ENCODE assay signal across 8 cellular contexts in the genomic region with DNA sequence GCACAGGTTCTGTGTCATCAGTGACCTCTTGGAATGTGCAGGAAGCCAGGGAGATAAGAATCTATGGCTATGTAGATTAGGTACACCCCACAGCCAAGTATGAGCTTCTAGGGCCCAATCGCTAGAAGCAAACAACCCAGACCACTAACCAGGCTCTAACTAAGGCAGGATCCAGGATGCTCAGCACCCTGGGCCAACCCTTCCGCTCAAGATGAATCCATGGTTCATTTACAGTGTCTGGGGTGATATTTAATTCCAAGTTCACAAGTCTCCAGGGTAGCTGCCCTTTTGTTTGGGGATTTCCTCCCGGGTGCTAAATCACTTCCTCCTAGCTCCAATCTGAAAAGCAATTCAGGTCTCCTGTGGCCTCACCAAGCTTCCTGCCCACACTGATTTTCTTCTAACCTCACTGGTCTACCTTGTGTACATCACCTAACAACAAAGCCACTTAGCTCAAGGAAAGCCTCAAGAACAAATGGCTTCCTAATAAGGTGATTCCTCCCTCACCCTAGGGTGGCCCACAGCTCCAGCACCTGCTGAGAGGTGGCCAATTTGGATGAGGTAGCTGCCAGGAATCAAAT. TPM values are rescaled to one million over a fixed set of nuclear protein-coding genes. Genes with fewer than 3 reads are reported as not detected.
A peak's percentile ranks its signal among the peaks of the same experiment; 100 is the strongest.
DNase-seq lines count a peak whose midpoint lies in the region; ATAC-seq, FAIRE-seq and TF ChIP-seq lines count a peak whose summit lies in the region.

No MANE protein-coding gene starts in this region.

- no peak for TF ChIP-seq CTCF in GM20000 (IDR thresholded peaks at IDR 0.05; ENCODE audit: extremely low read depth, missing control alignments)

- H3K9me3 ChIP-seq in esophagus (ENCODE audit: control insufficient read depth in 2 of 2, insufficient read depth in 1 of 2, low read depth in 1 of 2, low read length in 1 of 2) (no peaks in the 10 kb centered on the region), small intestine (ENCODE audit: control insufficient read depth, low read depth) (no peaks in the 10 kb centered on the region)

- H3K27me3 ChIP-seq in esophagus (ENCODE audit: control insufficient read depth in 1 of 2, insufficient read depth in 2 of 2, low read length in 2 of 2) (no peaks in the 10 kb centered on the region), small intestine (ENCODE audit: control insufficient read depth in 2 of 2, insufficient read depth in 2 of 2, low read length in 2 of 2) (no peaks in the 10 kb centered on the region)

- H3K36me3 ChIP-seq in esophagus (ENCODE audit: control insufficient read depth in 2 of 2, insufficient read depth in 2 of 2, low read length in 1 of 2), result no peaks in the 10 kb centered on the region
- no peaks in the 10 kb centered on the region for H3K36me3 ChIP-seq in small intestine (ENCODE audit: control insufficient read depth in 2 of 2, insufficient read depth in 2 of 2, low read length in 2 of 2)

- no peak for FAIRE-seq in small intestine (lab: Jason Lieb, UNC)

- WGBS in esophagus, 2 donors, result 61 to 68% methylated on average over 3 of the region's 3 CpGs
- WGBS in small intestine, 3 donors, result 51 to 72% (median 71%) methylated on average over 3 of the region's 3 CpGs

- peak; percentile 69 for DNase-seq in GM20000 (ENCODE audit: low spot score)
- peak in 3 of 5 experiments; percentile 40 to 90 (median 69) for DNase-seq in T-helper 2 cell
- peak; percentile 22 for DNase-seq in small intestine
- DNase-seq in G401 (ENCODE audit: low spot score), result no peak
- DNase-seq in HUDEP-2 (lab: John Stamatoyannopoulos, UW; ENCODE audit: unreplicated experiment in 76 of 76), result no peak
- DNase-seq in SKM-1 (lab: John Stamatoyannopoulos, UW; ENCODE audit: unreplicated experiment), result no peak

- ATAC-seq in HG02852 (IDR thresholded peaks at IDR 0.05; ENCODE audit: unreplicated experiment), result no peak

- peak overlapping the region; percentile 32 to 57 for H3K27ac ChIP-seq in esophagus (ENCODE audit: low read depth in 2 of 2, low read length in 1 of 2)
- peak overlapping the region in 1 of 2 donors; percentile 77 for H3K27ac ChIP-seq in small intestine (ENCODE audit: low read depth in 1 of 2, low read length in 1 of 2)

- in situ Hi-C loops in G401 (cut with HindIII; ENCODE audit: low sequenced_read_pairs), result no loop called here

- H3K4me1 ChIP-seq in esophagus (ENCODE audit: control insufficient read depth in 2 of 2, insufficient read depth in 2 of 2, low read length in 1 of 2), result peaks cover 0 to 4% of the 10 kb centered on the region in 2 donors
- peaks cover 0 to 9% of the 10 kb centered on the region in 2 donors for H3K4me1 ChIP-seq in small intestine (ENCODE audit: control insufficient read depth in 2 of 2, insufficient read depth in 1 of 2, low read depth in 1 of 2, low read length in 1 of 2)

- H3K4me3 ChIP-seq in esophagus (ENCODE audit: low read depth in 1 of 2, low read length in 2 of 2) (peak overlapping the region; percentile 6 to 95), small intestine (ENCODE audit: low read depth in 1 of 2, low read length in 2 of 2) (peak overlapping the region in 1 of 2 donors; percentile 11)

RNA-seq across cellular contexts. Expression of gene EHD4, which starts 2.4 kb away (rescaled TPM):
- polyA plus RNA-seq in esophagus (10 to 100 TPM; 12.7 to 13.4 TPM), small intestine (10 to 100 TPM in 1 of 3 donors, 1 to 10 TPM in 2; 9.4 to 13.5 (median 9.5) TPM)
- 7.3 and 8.8 TPM in 2 replicates for total RNA-seq in G401 (2014; rRNA removed; shearing (Covaris generic))

RNA-seq across cellular contexts. Expression of gene PLA2G4E, which starts 50.9 kb away (rescaled TPM):
- polyA plus RNA-seq in esophagus, result 1 to 10 TPM; 1.2 to 2.5 TPM
- under 1 TPM in 1 of 3 donors, not detected in 2; 0.13 TPM for polyA plus RNA-seq in small intestine
- total RNA-seq in G401 (2014; rRNA removed; shearing (Covaris generic)), result not detected in 2 replicates

Comparison
In these comparisons a context has a peak if more than half of its experiments do, and no peak if none do; other contexts are left out.
1. DNase-seq: peak in GM20000 (single experiment), T-helper 2 cell (3 of 5) and small intestine (single experiment); none in G401 (single experiment), HUDEP-2 (0 of 76) and SKM-1 (single experiment).